Comparison of ENCODE assay signal across 11 cellular contexts in the genomic region with DNA sequence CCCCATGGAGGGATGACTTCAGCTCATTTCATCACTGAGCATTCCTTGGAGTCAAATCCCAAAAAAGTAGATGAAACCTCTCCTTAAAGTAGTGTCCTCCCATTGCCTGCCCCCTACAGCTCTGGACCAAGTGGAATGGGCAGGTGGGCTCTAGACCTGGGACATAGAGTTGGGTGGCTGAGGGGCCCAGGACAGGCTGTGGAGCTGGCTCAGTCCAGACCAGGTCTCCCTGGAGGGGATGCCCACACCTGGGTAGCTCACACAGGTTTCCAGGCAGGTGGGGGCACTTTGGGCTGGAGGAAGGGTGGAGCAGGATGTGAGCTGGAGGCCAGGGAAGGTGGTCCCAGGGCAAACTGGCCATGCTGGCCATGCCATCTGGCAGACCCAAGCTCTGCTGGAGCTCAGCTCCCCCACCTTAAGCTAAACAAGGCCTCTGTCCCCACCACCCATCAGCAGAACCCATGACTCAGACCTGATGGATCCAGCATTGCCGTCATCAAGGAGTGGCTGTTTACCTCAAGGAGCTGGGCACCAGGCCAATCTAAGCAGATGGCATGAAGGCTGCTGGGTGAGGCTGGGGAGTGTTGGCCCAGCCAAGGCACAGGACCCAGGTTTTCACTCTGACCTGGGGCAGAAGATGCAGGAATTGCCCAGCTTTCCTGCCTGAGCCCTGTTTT. TPM values are rescaled to one million over a fixed set of nuclear protein-coding genes. Genes with fewer than 3 reads are reported as not detected.
A peak's percentile ranks its signal among the peaks of the same experiment; 100 is the strongest.
DNase-seq lines count a peak whose midpoint lies in the region; ATAC-seq, FAIRE-seq and TF ChIP-seq lines count a peak whose summit lies in the region.
"Had no signal": no experiment of that assay in that cellular context is flagged by ENCODE, and none has a peak within 500 bp of the region (broad histone marks: within the 10 kb centered on the region; RNA-seq: fewer than 3 reads in every experiment).

No MANE protein-coding gene starts in this region.

- no peaks in the 10 kb centered on the region for H3K9me2 ChIP-seq in PC-3 (replicated peaks; ENCODE audit: low read length)

- H3K9me3 ChIP-seq in PC-3 (ENCODE audit: low read length) (no peaks in the 10 kb centered on the region), upper lobe of left lung (no peaks in the 10 kb centered on the region)

- CTCF ChIA-PET in PC-3 (lab: Charles Lee) = interaction anchor here (1.6 kb wide), 1 partner anchor 219 kb away, joined by 3 read pairs; no protein-coding TSS in a partner anchor

- no peaks in the 10 kb centered on the region for H3K9me3 Mint-ChIP-seq in activated T-cell treated with anti-CD3 and anti-CD28 coated beads, Interleukin-2, amount 50 U/mL, for 4 hours
- no peaks in the 10 kb centered on the region for H3K9me3 Mint-ChIP-seq in activated T-cell treated with anti-CD3 and anti-CD28 coated beads, Interleukin-2, amount 50 U/mL, for 24 hours
- H3K9me3 Mint-ChIP-seq: CD8-positive, alpha-beta memory T cell had no signal

- peak; percentile 47 to 55 for ATAC-seq in activated T-cell treated with anti-CD3 and anti-CD28 coated beads, Interleukin-2, amount 50 U/mL, for 4 hours
- ATAC-seq in PC-3 (peak; percentile 81), upper lobe of left lung (ENCODE audit: low FRiP score in 2 of 2) (peak; percentile 38 to 71), HG03097 (IDR thresholded peaks at IDR 0.05; ENCODE audit: low FRiP score, unreplicated experiment) (no peak), HG03439 (IDR thresholded peaks at IDR 0.05; ENCODE audit: unreplicated experiment) (no peak)

- no peaks in the 10 kb centered on the region for H3K79me2 ChIP-seq in PC-3 (ENCODE audit: low read length)

- H3K27me3 Mint-ChIP-seq in activated T-cell treated with anti-CD3 and anti-CD28 coated beads, Interleukin-2, amount 50 U/mL, for 4 hours (ENCODE audit: low read depth) = peaks cover 5% of the 10 kb centered on the region
- H3K27me3 Mint-ChIP-seq in activated T-cell treated with anti-CD3 and anti-CD28 coated beads, Interleukin-2, amount 50 U/mL, for 24 hours = no peaks in the 10 kb centered on the region

- TF ChIP-seq CTCF in PC-3 (conservative IDR thresholded peaks at IDR 0.05; ENCODE audit: low read depth, low read length) = no peak
- no peak for TF ChIP-seq CTCF in fibroblast of mammary gland (conservative IDR thresholded peaks at IDR 0.05; ENCODE audit: control insufficient read depth, insufficient read depth, low read depth, low read length)
- TF ChIP-seq CTCF in upper lobe of left lung (IDR thresholded peaks at IDR 0.05) = no peak

- no peaks in the 10 kb centered on the region for H3F3A ChIP-seq in PC-3 (ENCODE audit: low read length, unreplicated experiment)

- no peaks in the 10 kb centered on the region for H3K4me1 Mint-ChIP-seq in activated T-cell treated with anti-CD3 and anti-CD28 coated beads, Interleukin-2, amount 50 U/mL, for 4 hours (ENCODE audit: low read depth)
- H3K4me1 Mint-ChIP-seq in activated T-cell treated with anti-CD3 and anti-CD28 coated beads, Interleukin-2, amount 50 U/mL, for 24 hours (ENCODE audit: low read depth) = no peaks in the 10 kb centered on the region
- H3K4me1 Mint-ChIP-seq: CD8-positive, alpha-beta memory T cell had no signal

- intact Hi-C loops in PC-3 (cut with micrococcal nuclease) = loop anchor here (2.0 kb wide), 1 partner anchor 31 kb away; the partner anchor contains the start of genes BAG1 and CHMP5

- H3K36me3 Mint-ChIP-seq in activated T-cell treated with anti-CD3 and anti-CD28 coated beads, Interleukin-2, amount 50 U/mL, for 4 hours (ENCODE audit: insufficient read depth) = no peaks in the 10 kb centered on the region
- H3K36me3 Mint-ChIP-seq in activated T-cell treated with anti-CD3 and anti-CD28 coated beads, Interleukin-2, amount 50 U/mL, for 24 hours (ENCODE audit: low read depth) = no peaks in the 10 kb centered on the region

- TF ChIP-seq POLR2A in upper lobe of left lung (IDR thresholded peaks at IDR 0.05) = no peak

- H3K4me3 Mint-ChIP-seq in activated T-cell treated with anti-CD3 and anti-CD28 coated beads, Interleukin-2, amount 50 U/mL, for 4 hours = no peak overlapping the region
- H3K4me3 Mint-ChIP-seq in activated T-cell treated with anti-CD3 and anti-CD28 coated beads, Interleukin-2, amount 50 U/mL, for 24 hours = no peak overlapping the region

- no peaks in the 10 kb centered on the region for H3K27me3 ChIP-seq in PC-3 (ENCODE audit: low read length)
- H3K27me3 ChIP-seq in upper lobe of left lung = no peaks in the 10 kb centered on the region

- H3K27ac ChIP-seq in PC-3 (ENCODE audit: low read length) = peak overlapping the region; percentile 98
- peak overlapping the region in 2 of 4 donors; percentile 37 to 52 for H3K27ac ChIP-seq in upper lobe of left lung

- peak overlapping the region; percentile 93 for H3K9ac ChIP-seq in PC-3 (ENCODE audit: low read length)

- H4K20me1 ChIP-seq in PC-3 (ENCODE audit: low read length) = no peaks in the 10 kb centered on the region

- POLR2A ChIA-PET in PC-3 (lab: Charles Lee; ENCODE audit: unreplicated experiment) = no interaction called here

- H3K36me3 ChIP-seq in PC-3 (ENCODE audit: low read depth, low read length) (no peaks in the 10 kb centered on the region), upper lobe of left lung (no peaks in the 10 kb centered on the region)

- H3K4me3 ChIP-seq in PC-3 (ENCODE audit: low read length) (no peak overlapping the region), fibroblast of mammary gland (ENCODE audit: control insufficient read depth, low read depth, low read length) (no peak overlapping the region), upper lobe of left lung (no peak overlapping the region)

- no peak overlapping the region for H2AFZ ChIP-seq in PC-3 (ENCODE audit: low read length)

- no peak overlapping the region for H3K27ac Mint-ChIP-seq in activated T-cell treated with anti-CD3 and anti-CD28 coated beads, Interleukin-2, amount 50 U/mL, for 24 hours

- H3K4me2 ChIP-seq in PC-3 (ENCODE audit: low read length) = peak overlapping the region; percentile 40

- FAIRE-seq in frontal cortex (lab: Jason Lieb, UNC) = no peak

- TF ChIP-seq EP300 in upper lobe of left lung (IDR thresholded peaks at IDR 0.05) = peak in 1 of 4 donors; percentile 53

- DNase-seq in activated T-cell treated with anti-CD3 and anti-CD28 coated beads, Interleukin-2, amount 50 U/mL, for 4 hours = no peak
- DNase-seq in activated T-cell treated with anti-CD3 and anti-CD28 coated beads, Interleukin-2, amount 50 U/mL, for 24 hours = no peak
- DNase-seq in PC-3 (peak; percentile 97), fibroblast of mammary gland (ENCODE audit: low read depth) (peak; percentile 98), upper lobe of left lung (peak; percentile 24 to 88), frontal cortex (ENCODE audit: low spot score in 2 of 2) (no peak)
- DNase-seq: activated CD4-positive, alpha-beta T cell treated with anti-CD3 and anti-CD28 coated beads, Interleukin-2, amount 50 U/mL, for 1 hour; CD8-positive, alpha-beta memory T cell had no signal

- WGBS in upper lobe of left lung, 2 donors = 23% methylated on average over 1 of the region's 1 CpG; no CpG with 5 or more reads in 1 of the 2 donors

- no TSS peak for BruUV-seq in PC-3 (replicated peaks; lab: Mats Ljungman, UMichigan)

- H3K4me1 ChIP-seq in PC-3 (ENCODE audit: insufficient read depth, low read length) = peaks cover 53% of the 10 kb centered on the region
- peaks cover 0 to 17% (median 7%) of the 10 kb centered on the region in 4 donors for H3K4me1 ChIP-seq in upper lobe of left lung

RNA-seq across cellular contexts. Expression of gene SPINK4, which starts 6.2 kb away (rescaled TPM):
- total RNA-seq in activated T-cell treated with anti-CD3 and anti-CD28 coated beads, Interleukin-2, amount 50 U/mL, for 4 hours = not detected
- total RNA-seq in PC-3 (2014; rRNA removed) (not detected in 2 replicates), upper lobe of left lung (not detected), frontal cortex (not detected)
- total RNA-seq: CD8-positive, alpha-beta memory T cell; subcutaneous adipose tissue had no signal

RNA-seq across cellular contexts. Expression of gene BAG1, which starts 30.7 kb away (rescaled TPM):
- total RNA-seq in activated T-cell treated with anti-CD3 and anti-CD28 coated beads, Interleukin-2, amount 50 U/mL, for 4 hours = 100 to 1,000 TPM; 115 to 133 (median 117) TPM
- 103 and 132 TPM in 2 replicates for total RNA-seq in PC-3 (2014; rRNA removed)
- 100 to 1,000 TPM in 4 of 6 donors, 10 to 100 TPM in 2; 55.5 to 157 (median 129) TPM for total RNA-seq in upper lobe of left lung
- 26.1 TPM for total RNA-seq in frontal cortex

RNA-seq across cellular contexts. Expression of gene CHMP5, which starts 31.1 kb away (rescaled TPM):
- total RNA-seq in activated T-cell treated with anti-CD3 and anti-CD28 coated beads, Interleukin-2, amount 50 U/mL, for 4 hours = 10 to 100 TPM; 45.0 to 59.5 (median 46.8) TPM
- total RNA-seq in PC-3 (2014; rRNA removed) (64.2 and 65.0 TPM in 2 replicates), upper lobe of left lung (10 to 100 TPM; 33.5 to 95.5 (median 60.1) TPM), frontal cortex (119 TPM)

RNA-seq across cellular contexts. Expression of gene NFX1, which starts 56.5 kb away (rescaled TPM):
- total RNA-seq in activated T-cell treated with anti-CD3 and anti-CD28 coated beads, Interleukin-2, amount 50 U/mL, for 4 hours = 10 to 100 TPM; 35.2 to 42.6 (median 36.0) TPM
- total RNA-seq in PC-3 (2014; rRNA removed) (12.5 and 15.4 TPM in 2 replicates), upper lobe of left lung (10 to 100 TPM; 37.0 to 75.4 (median 54.1) TPM), frontal cortex (20.0 TPM)

Comparison
In these comparisons a context has a peak if more than half of its experiments do, and no peak if none do; other contexts are left out.
1. ATAC-seq: peak in activated T-cell treated with anti-CD3 and anti-CD28 coated beads, Interleukin-2, amount 50 U/mL, for 4 hours (2 of 2), PC-3 (single experiment) and upper lobe of left lung (2 of 2); none in HG03097 (single experiment) and HG03439 (single experiment).
2. DNase-seq: peak in PC-3 (single experiment), fibroblast of mammary gland (single experiment) and upper lobe of left lung (2 of 2); none in activated T-cell treated with anti-CD3 and anti-CD28 coated beads, Interleukin-2, amount 50 U/mL, for 4 hours (single experiment), activated T-cell treated with anti-CD3 and anti-CD28 coated beads, Interleukin-2, amount 50 U/mL, for 24 hours (single experiment) and frontal cortex (0 of 2).